In genomic region chr4:57639566-57640328, GRCh38 we compare ENCODE assay signal across 17 cellular contexts.
A peak's percentile ranks its signal among the peaks of the same experiment; 100 is the strongest.
DNase-seq lines count a peak whose midpoint lies in the region; FAIRE-seq and TF ChIP-seq lines count a peak whose summit lies in the region.
"Had no signal": no experiment of that assay in that cellular context is flagged by ENCODE, and none has a peak within 500 bp of the region (broad histone marks: within the 10 kb centered on the region; RNA-seq: fewer than 3 reads in every experiment).

No MANE protein-coding gene starts in this region.

- dilution Hi-C loops in mammary epithelial cell (cut with HindIII; ENCODE audit: low sequenced_read_pairs): no loop called here

- no peak overlapping the region for H3K9ac ChIP-seq in neuronal stem cell (ENCODE audit: low read depth, low read length, poor library complexity)
- no peak overlapping the region for H3K9ac ChIP-seq in mammary epithelial cell (ENCODE audit: insufficient read depth, low read length)
- H3K9ac ChIP-seq: BLaER1 treated with 17β-estradiol and CSF1 and Interleukin-3, amounts not matched to agents 10 nM and 100 nM had no signal

- CTCF ChIA-PET in mammary epithelial cell (lab: Charles Lee; ENCODE audit: low non-redundant PET): no interaction called here

- H3K4ac ChIP-seq in neuronal stem cell (ENCODE audit: low read length): no peak overlapping the region

- peaks cover 3 to 6% of the 10 kb centered on the region in 2 donors for H3K4me1 ChIP-seq in neuronal stem cell (ENCODE audit: control insufficient read depth in 2 of 2, insufficient read depth in 1 of 2, low read depth in 1 of 2, low read length in 2 of 2)
- H3K4me1 ChIP-seq in right atrium auricular region: no peaks in the 10 kb centered on the region
- no peaks in the 10 kb centered on the region for H3K4me1 ChIP-seq in mammary epithelial cell (ENCODE audit: insufficient read depth, low read length)
- H3K4me1 ChIP-seq: BLaER1 treated with 17β-estradiol and CSF1 and Interleukin-3, amounts not matched to agents 10 nM and 100 nM had no signal

- in situ Hi-C loops in mammary epithelial cell (cut with MboI; ENCODE audit: low sequenced_read_pairs in 2 of 2): no loop called here

- no peaks in the 10 kb centered on the region for H3K9me3 ChIP-seq in neuronal stem cell (replicated peaks in 1 of 2; ENCODE audit: control insufficient read depth in 2 of 2, insufficient read depth in 1 of 2, low read depth in 1 of 2, low read length in 2 of 2)
- H3K9me3 ChIP-seq in right atrium auricular region: no peaks in the 10 kb centered on the region
- no peaks in the 10 kb centered on the region for H3K9me3 ChIP-seq in mammary epithelial cell (replicated peaks; ENCODE audit: insufficient read depth, low read length)
- H3K9me3 ChIP-seq: BLaER1 treated with 17β-estradiol and CSF1 and Interleukin-3, amounts not matched to agents 10 nM and 100 nM had no signal

- no peaks in the 10 kb centered on the region for H3K79me2 ChIP-seq in mammary epithelial cell (ENCODE audit: insufficient read depth, low read length)

- peak; percentile 68 for FAIRE-seq in bronchial epithelial cell (lab: Jason Lieb, UNC)

- WGBS in neuronal stem cell (ENCODE audit: extremely low coverage in 2 of 2, insufficient read length in 2 of 2, insufficient replicate concordance in 1 of 2), 2 donors: no CpG with 5 or more reads among the region's 7 CpGs
- WGBS in mammary epithelial cell (ENCODE audit: low coverage, missing lambda C conversion rate): 48% methylated on average over 7 of the region's 7 CpGs

- no peak overlapping the region for H3K27ac ChIP-seq in neuronal stem cell (replicated peaks; ENCODE audit: low read length)
- H3K27ac ChIP-seq in right atrium auricular region: no peak overlapping the region
- H3K27ac ChIP-seq in mammary epithelial cell (ENCODE audit: insufficient read depth, low read depth, low read length): no peak overlapping the region
- H3K27ac ChIP-seq: BLaER1 treated with 17β-estradiol and CSF1 and Interleukin-3, amounts not matched to agents 10 nM and 100 nM had no signal

- no peak overlapping the region for H2AFZ ChIP-seq in neuronal stem cell (ENCODE audit: low read length)
- no peak overlapping the region for H2AFZ ChIP-seq in mammary epithelial cell (ENCODE audit: low read depth, low read length)

- no peak overlapping the region for H3K4me3 ChIP-seq in bronchial epithelial cell (ENCODE audit: low read depth, low read length)
- H3K4me3 ChIP-seq in neuronal stem cell (ENCODE audit: low read length in 2 of 2): no peak overlapping the region
- no peak overlapping the region for H3K4me3 ChIP-seq in right atrium auricular region
- no peak overlapping the region for H3K4me3 ChIP-seq in mammary epithelial cell (replicated peaks in 1 of 3; ENCODE audit: insufficient read depth in 1 of 3, low read depth in 2 of 3, low read length in 3 of 3)
- H3K4me3 ChIP-seq: BLaER1 treated with 17β-estradiol and CSF1 and Interleukin-3, amounts not matched to agents 10 nM and 100 nM had no signal

- DNase-seq in bronchial epithelial cell (ENCODE audit: low read depth) (no peak), kidney glomerular epithelial cell (lab: John Stamatoyannopoulos, UW) (peak; percentile 65), neuronal stem cell (ENCODE audit: low spot score) (no peak), DMS153 treated with DMSO at 0.1 percent for 48 hours (lab: John Stamatoyannopoulos, UW; ENCODE audit: unreplicated experiment) (no peak), right atrium auricular region (ENCODE audit: low spot score) (no peak), NCI-H446 treated with DMSO at 0.1 percent for 48 hours (lab: John Stamatoyannopoulos, UW) (no peak), mammary epithelial cell (no peak)
- DNase-seq: CD8-positive, alpha-beta T cell; H7; IMR-90; NCI-H1417; NCI-H187; NCI-H2107; NCI-H510A treated with DMSO at 0.1 percent for 48 hours; NCI-H774; SHP77 had no signal

- H2AK5ac ChIP-seq in neuronal stem cell (ENCODE audit: low read depth, low read length): peak overlapping the region; percentile 68

- no peaks in the 10 kb centered on the region for H4K20me1 ChIP-seq in mammary epithelial cell (ENCODE audit: insufficient read depth, low read length)
- H4K20me1 ChIP-seq: BLaER1 treated with 17β-estradiol and CSF1 and Interleukin-3, amounts not matched to agents 10 nM and 100 nM had no signal

- TF ChIP-seq CTCF in bronchial epithelial cell (IDR thresholded peaks at IDR 0.05; ENCODE audit: insufficient read depth, low read length, severe bottlenecking) (no peak), right atrium auricular region (IDR thresholded peaks at IDR 0.05) (no peak), mammary epithelial cell (conservative IDR thresholded peaks at IDR 0.05 in 1 of 2, IDR thresholded peaks at IDR 0.05 in 1 of 2; ENCODE audit: extremely low read depth in 1 of 2, insufficient read depth in 1 of 2, low read depth in 1 of 2, low read length in 2 of 2) (no peak)

- H3K4me2 ChIP-seq in neuronal stem cell (ENCODE audit: insufficient read depth, low read length, poor library complexity, severe bottlenecking) (no peak overlapping the region), mammary epithelial cell (ENCODE audit: insufficient read depth, low read depth, low read length) (no peak overlapping the region)
- H3K4me2 ChIP-seq: BLaER1 treated with 17β-estradiol and CSF1 and Interleukin-3, amounts not matched to agents 10 nM and 100 nM had no signal

- H3K23ac ChIP-seq in neuronal stem cell (ENCODE audit: low read depth, low read length, poor library complexity): no peak overlapping the region

- no peak overlapping the region for H4K8ac ChIP-seq in neuronal stem cell (ENCODE audit: low read depth, low read length)

- no peaks in the 10 kb centered on the region for H3K27me3 ChIP-seq in bronchial epithelial cell (ENCODE audit: control insufficient read depth, insufficient read depth, low read length)
- H3K27me3 ChIP-seq in neuronal stem cell (ENCODE audit: control insufficient read depth in 3 of 3, insufficient read depth in 3 of 3, low read depth in 1 of 3, low read length in 3 of 3): no peaks in the 10 kb centered on the region
- H3K27me3 ChIP-seq in right atrium auricular region: no peaks in the 10 kb centered on the region
- H3K27me3 ChIP-seq in mammary epithelial cell (ENCODE audit: insufficient read depth, low read length): no peaks in the 10 kb centered on the region
- H3K27me3 ChIP-seq: BLaER1 treated with 17β-estradiol and CSF1 and Interleukin-3, amounts not matched to agents 10 nM and 100 nM had no signal

- H3K14ac ChIP-seq in neuronal stem cell (ENCODE audit: low read length): peak overlapping the region; percentile 40

- no TSS peak for BruUV-seq in mammary epithelial cell (replicated peaks; lab: Mats Ljungman, UMichigan)

- peak overlapping the region; percentile 47 for H2BK15ac ChIP-seq in neuronal stem cell (ENCODE audit: low read length)

- no peaks in the 10 kb centered on the region for H3K36me3 ChIP-seq in bronchial epithelial cell (ENCODE audit: control insufficient read depth, insufficient read depth, low read length)
- no peaks in the 10 kb centered on the region for H3K36me3 ChIP-seq in neuronal stem cell (replicated peaks in 1 of 2; ENCODE audit: control insufficient read depth in 2 of 2, insufficient read depth in 2 of 2, low read length in 2 of 2)
- no peaks in the 10 kb centered on the region for H3K36me3 ChIP-seq in right atrium auricular region
- H3K36me3 ChIP-seq in mammary epithelial cell (ENCODE audit: insufficient read depth, low read length): no peaks in the 10 kb centered on the region
- H3K36me3 ChIP-seq: BLaER1 treated with 17β-estradiol and CSF1 and Interleukin-3, amounts not matched to agents 10 nM and 100 nM had no signal

- peak overlapping the region; percentile 33 for H3K18ac ChIP-seq in neuronal stem cell (ENCODE audit: low read length)

- H3K79me1 ChIP-seq in neuronal stem cell (ENCODE audit: low read depth, low read length): peaks cover 2% of the 10 kb centered on the region

- no peak overlapping the region for H2BK5ac ChIP-seq in neuronal stem cell (ENCODE audit: low read length)

- intact Hi-C loops in mammary epithelial cell (cut with micrococcal nuclease): no loop called here

- no peak overlapping the region for H2BK12ac ChIP-seq in neuronal stem cell (ENCODE audit: low read length)

- no peak overlapping the region for H4K91ac ChIP-seq in neuronal stem cell (ENCODE audit: low read depth, low read length, poor library complexity)

- H2BK120ac ChIP-seq in neuronal stem cell (ENCODE audit: low read depth, low read length): no peak overlapping the region
